In the genomic region with DNA sequence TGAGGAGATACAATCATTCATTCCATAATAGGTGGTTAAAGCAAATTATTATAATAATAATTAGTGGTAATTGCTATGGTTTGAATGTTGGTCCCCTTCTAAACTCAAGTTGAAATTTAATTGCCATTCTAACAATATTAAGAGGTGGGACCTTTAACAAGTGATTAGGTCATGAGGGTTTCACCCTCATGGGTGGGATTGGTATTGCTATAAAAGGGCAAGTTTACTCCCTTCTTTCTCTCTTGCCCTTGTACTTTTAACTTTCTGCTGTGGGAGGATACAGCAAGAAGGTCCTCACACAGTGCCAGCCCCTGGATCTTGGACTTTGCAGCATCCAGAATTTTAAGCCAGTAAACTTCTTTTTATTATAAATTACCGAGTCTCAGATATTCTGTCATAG, we compare ENCODE assay signal across 25 cellular contexts.
DNase-seq lines count a peak whose midpoint lies in the region; ATAC-seq and TF ChIP-seq lines count a peak whose summit lies in the region.
"Had no signal": no experiment of that assay in that cellular context is flagged by ENCODE, and none has a peak within 500 bp of the region (broad histone marks: within the 10 kb centered on the region; RNA-seq: fewer than 3 reads in every experiment).

No MANE protein-coding gene starts in this region.

- DNase-seq in SK-N-SH (no peak), immature natural killer cell (peak in 2 of 3 donors; percentile 14 to 27), NCI-H1930 (lab: John Stamatoyannopoulos, UW) (no peak), foreskin melanocyte (no peak), NCI-H1694 treated with DMSO at 0.1 percent for 48 hours (lab: John Stamatoyannopoulos, UW) (no peak)
- DNase-seq: aorta; Calu3; cerebellar nuclear complex; effector CD8-positive, alpha-beta T cell; kidney glomerular epithelial cell; naive B cell; NCI-H1092; NCI-H2107; NCI-H510A treated with DMSO at 0.1 percent for 48 hours; right cardiac atrium; stimulated activated CD8-positive, alpha-beta memory T cell treated with anti-CD3 and anti-CD28 coated beads, Interleukin-4, amount 100 ng/mL, for 48 hours; substantia nigra had no signal

- CTCF ChIA-PET in SK-N-SH (lab: Yijun Ruan, JAX), result no interaction called here

- H3K4me3 Mint-ChIP-seq in immature natural killer cell, result peak overlapping the region; percentile 46 to 85 (median 72)
- H3K4me3 Mint-ChIP-seq: activated CD4-positive, alpha-beta T cell treated with anti-CD3 and anti-CD28 coated beads, Interleukin-2, amount 10 ng/mL, durations not matched to agents 7 days and 5 days; activated naive CD4-positive, alpha-beta T cell treated with anti-CD3 and anti-CD28 coated beads for 36 hours; B cell; memory B cell had no signal

- H3K9me3 Mint-ChIP-seq in immature natural killer cell, result peaks cover 6 to 21% (median 12%) of the 10 kb centered on the region in 6 donors
- H3K9me3 Mint-ChIP-seq: activated naive CD4-positive, alpha-beta T cell treated with anti-CD3 and anti-CD28 coated beads for 36 hours had no signal

- H2AFZ ChIP-seq in SK-N-SH (ENCODE audit: low read depth) (0 out of 2 replicates have a peak overlapping the region, but pooled peaks have one; percentile 73), OCI-LY1 (ENCODE audit: low read length) (0 out of 2 replicates have a peak overlapping the region, but pooled peaks have one; percentile 17)

- no peak for TF ChIP-seq EP300 in SK-N-SH (IDR thresholded peaks at IDR 0.05; ENCODE audit: borderline replicate concordance in 1 of 2, low read depth in 1 of 2, low read length in 1 of 2)

- no peak for TF ChIP-seq CTCF in SK-N-SH (IDR thresholded peaks at IDR 0.05)
- no peak for TF ChIP-seq CTCF in OCI-LY1 (IDR thresholded peaks at IDR 0.05; ENCODE audit: low read length)

- H3K4me1 ChIP-seq in SK-N-SH (ENCODE audit: control insufficient read depth in 1 of 2, insufficient read depth in 2 of 2, low read depth in 1 of 2, low read length in 1 of 2) (no peaks in the 10 kb centered on the region), OCI-LY1 (ENCODE audit: insufficient read depth, low read length, severe bottlenecking) (peaks cover 32% of the 10 kb centered on the region)
- H3K4me1 ChIP-seq: esophagus muscularis mucosa had no signal

- H3F3A ChIP-seq in SK-N-SH (replicated peaks; ENCODE audit: insufficient read depth) (no peaks in the 10 kb centered on the region), OCI-LY1 (ENCODE audit: insufficient read depth, low read length) (no peaks in the 10 kb centered on the region)

- H3K27me3 Mint-ChIP-seq in immature natural killer cell (ENCODE audit: low read depth in 3 of 3), result no peaks in the 10 kb centered on the region
- H3K27me3 Mint-ChIP-seq: activated CD4-positive, alpha-beta T cell treated with anti-CD3 and anti-CD28 coated beads, Interleukin-2, amount 10 ng/mL, durations not matched to agents 7 days and 5 days; B cell; memory B cell; naive B cell had no signal

- H3K79me2 ChIP-seq in SK-N-SH (ENCODE audit: insufficient read depth) (no peaks in the 10 kb centered on the region), OCI-LY1 (ENCODE audit: insufficient read depth, low read length) (no peaks in the 10 kb centered on the region)

- H3K27me3 ChIP-seq in SK-N-SH (ENCODE audit: insufficient read depth) (no peaks in the 10 kb centered on the region), OCI-LY1 (ENCODE audit: insufficient read depth, low read length) (no peaks in the 10 kb centered on the region)
- H3K27me3 ChIP-seq: esophagus muscularis mucosa had no signal

- H3K36me3 Mint-ChIP-seq in immature natural killer cell, result peaks cover 14 to 21% (median 20%) of the 10 kb centered on the region in 3 donors

- H3K27ac Mint-ChIP-seq in immature natural killer cell, result peak overlapping the region; percentile 82 to 98 (median 90)
- H3K27ac Mint-ChIP-seq: activated CD4-positive, alpha-beta T cell treated with anti-CD3 and anti-CD28 coated beads, Interleukin-2, amount 10 ng/mL, durations not matched to agents 7 days and 5 days; activated naive CD4-positive, alpha-beta T cell treated with anti-CD3 and anti-CD28 coated beads for 36 hours; B cell; memory B cell had no signal

- H3K36me3 ChIP-seq in SK-N-SH (replicated peaks in 1 of 2; ENCODE audit: control insufficient read depth in 1 of 2, insufficient read depth in 2 of 2, low read length in 1 of 2) (no peaks in the 10 kb centered on the region), OCI-LY1 (ENCODE audit: insufficient read depth, low read length) (no peaks in the 10 kb centered on the region)
- H3K36me3 ChIP-seq: esophagus muscularis mucosa had no signal

- POLR2A ChIA-PET in SK-N-SH (lab: Yijun Ruan, JAX), result no interaction called here

- no peak for TF ChIP-seq RAD21 in SK-N-SH (IDR thresholded peaks at IDR 0.05; ENCODE audit: low read length)

- H3K4me3 ChIP-seq in SK-N-SH (ENCODE audit: low read depth in 2 of 2, low read length in 1 of 2), result no peak overlapping the region
- H3K4me3 ChIP-seq in OCI-LY1 (ENCODE audit: low read depth, low read length, poor library complexity, severe bottlenecking), result no peak overlapping the region
- H3K4me3 ChIP-seq: esophagus muscularis mucosa had no signal

- ATAC-seq in SK-N-SH treated with all-trans-retinoic acid at 6 μM for 48 hours, result no peak
- peak; percentile 25 for ATAC-seq in HG02610 (IDR thresholded peaks at IDR 0.05; ENCODE audit: unreplicated experiment)
- ATAC-seq: right cardiac atrium had no signal

- H3K9ac ChIP-seq in SK-N-SH (no peak overlapping the region), OCI-LY1 (ENCODE audit: low read length) (no peak overlapping the region)

- H4K20me1 ChIP-seq in SK-N-SH (ENCODE audit: insufficient read depth), result no peaks in the 10 kb centered on the region
- no peaks in the 10 kb centered on the region for H4K20me1 ChIP-seq in OCI-LY1 (ENCODE audit: insufficient read depth, low read length)

- H3K4me2 ChIP-seq in SK-N-SH (no peak overlapping the region), OCI-LY1 (ENCODE audit: low read length) (no peak overlapping the region)

- H3K27ac ChIP-seq in SK-N-SH (ENCODE audit: low read depth in 2 of 2, low read length in 1 of 2) (no peak overlapping the region), OCI-LY1 (ENCODE audit: low read depth, low read length, poor library complexity, severe bottlenecking) (peak overlapping the region; percentile 15)
- H3K27ac ChIP-seq: esophagus muscularis mucosa had no signal

- no peaks in the 10 kb centered on the region for H3K9me2 ChIP-seq in SK-N-SH
- H3K9me2 ChIP-seq in OCI-LY1 (ENCODE audit: low read depth, low read length), result no peaks in the 10 kb centered on the region

- H3K9me3 ChIP-seq in SK-N-SH (peaks cover 7% of the 10 kb centered on the region; the same call in 1 of the 2 replicates), OCI-LY1 (ENCODE audit: low read length) (no peaks in the 10 kb centered on the region)
- H3K9me3 ChIP-seq: esophagus muscularis mucosa had no signal

- peaks cover 41 to 47% of the 10 kb centered on the region in 2 donors for H3K4me1 Mint-ChIP-seq in immature natural killer cell
- H3K4me1 Mint-ChIP-seq: memory B cell had no signal

- WGBS in SK-N-SH (ENCODE audit: low lambda C conversion rate), result 50% methylated on average over 1 of the region's 1 CpG

TF ChIP-seq in SK-N-SH, 30 proteins besides CTCF, POLR2A, EP300 and RAD21 (continues in another document):
- no peak for TF ChIP-seq USF2 (IDR thresholded peaks at IDR 0.05; ENCODE audit: borderline replicate concordance, low read depth, low read length)
- TF ChIP-seq SMC3 (IDR thresholded peaks at IDR 0.05; ENCODE audit: low read depth, low read length), result no peak
- no peak for TF ChIP-seq NRF1 (IDR thresholded peaks at IDR 0.05; ENCODE audit: low read depth, low read length)
- no peak for TF ChIP-seq YY1 (IDR thresholded peaks at IDR 0.05; ENCODE audit: low read depth)
- no peak for TF ChIP-seq TEAD4 (IDR thresholded peaks at IDR 0.05; ENCODE audit: borderline replicate concordance, insufficient read depth)
- no peak for TF ChIP-seq POLR2AphosphoS5 (IDR thresholded peaks at IDR 0.05; ENCODE audit: low read depth, low read length)
- TF ChIP-seq ELF1 (IDR thresholded peaks at IDR 0.05), result no peak
- TF ChIP-seq JUND (IDR thresholded peaks at IDR 0.05), result no peak
- no peak for TF ChIP-seq MAX (IDR thresholded peaks at IDR 0.05; ENCODE audit: low read depth)
- no peak for TF ChIP-seq FOSL2 (IDR thresholded peaks at IDR 0.05; ENCODE audit: borderline replicate concordance, low read depth)

TF ChIP-seq in SK-N-SH treated with all-trans-retinoic acid at 6 μM for 48 hours, 23 proteins besides CTCF, POLR2A, EP300 and RAD21 (continues in another document):
- no peak for TF ChIP-seq ESRRG (CRISPR knock-in tag; IDR thresholded peaks at IDR 0.05)
- TF ChIP-seq CSRNP3 (CRISPR knock-in tag; IDR thresholded peaks at IDR 0.05), result no peak
- no peak for TF ChIP-seq PPARA (CRISPR knock-in tag; IDR thresholded peaks at IDR 0.05; ENCODE audit: borderline replicate concordance)
- no peak for TF ChIP-seq ZFP3 (CRISPR knock-in tag; IDR thresholded peaks at IDR 0.05)
- no peak for TF ChIP-seq ZNF565 (CRISPR knock-in tag; conservative IDR thresholded peaks at IDR 0.05; ENCODE audit: low read depth)
- no peak for TF ChIP-seq RARB (CRISPR knock-in tag; IDR thresholded peaks at IDR 0.05)
- TF ChIP-seq SNAI2 (CRISPR knock-in tag; IDR thresholded peaks at IDR 0.05), result no peak
- no peak for TF ChIP-seq ZFP30 (CRISPR knock-in tag; IDR thresholded peaks at IDR 0.05)
- no peak for TF ChIP-seq BACH2 (CRISPR knock-in tag; IDR thresholded peaks at IDR 0.05; ENCODE audit: borderline replicate concordance)
- TF ChIP-seq, protein P1, sequence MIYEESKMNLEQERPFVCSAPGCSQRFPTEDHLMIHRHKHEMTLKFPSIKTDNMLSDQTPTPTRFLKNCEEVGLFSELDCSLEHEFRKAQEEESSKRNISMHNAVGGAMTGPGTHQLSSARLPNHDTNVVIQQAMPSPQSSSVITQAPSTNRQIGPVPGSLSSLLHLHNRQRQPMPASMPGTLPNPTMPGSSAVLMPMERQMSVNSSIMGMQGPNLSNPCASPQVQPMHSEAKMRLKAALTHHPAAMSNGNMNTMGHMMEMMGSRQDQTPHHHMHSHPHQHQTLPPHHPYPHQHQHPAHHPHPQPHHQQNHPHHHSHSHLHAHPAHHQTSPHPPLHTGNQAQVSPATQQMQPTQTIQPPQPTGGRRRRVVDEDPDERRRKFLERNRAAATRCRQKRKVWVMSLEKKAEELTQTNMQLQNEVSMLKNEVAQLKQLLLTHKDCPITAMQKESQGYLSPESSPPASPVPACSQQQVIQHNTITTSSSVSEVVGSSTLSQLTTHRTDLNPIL (CRISPR knock-in tag; IDR thresholded peaks at IDR 0.05; ENCODE audit: low read depth), result no peak

Comparison
In these comparisons a context has a peak if more than half of its experiments do, and no peak if none do; other contexts are left out.
1. DNase-seq: peak in immature natural killer cell (2 of 3); none in SK-N-SH (single experiment), NCI-H1930 (0 of 2), foreskin melanocyte (single experiment) and NCI-H1694 treated with DMSO at 0.1 percent for 48 hours (single experiment).